19 cellular contexts compared by ENCODE assay signal in genomic region chr12:47449797-47450196, GRCh38.
DNase-seq lines count a peak whose midpoint lies in the region; ATAC-seq and TF ChIP-seq lines count a peak whose summit lies in the region.
"Had no signal": no experiment of that assay in that cellular context is flagged by ENCODE, and none has a peak within 500 bp of the region (broad histone marks: within the 10 kb centered on the region; RNA-seq: fewer than 3 reads in every experiment).

No MANE protein-coding gene starts in this region.

- H3K4me3 Mint-ChIP-seq in stimulated activated naive B cell treated with anti-CD40 and anti-IgM and Interleukin-4, amounts not matched to agents 10 μg/mL and 1 μg/mL and 100 μg/mL, for 72 hours, result no peak overlapping the region
- H3K4me3 Mint-ChIP-seq: CD4-positive, CD25-positive, alpha-beta regulatory T cell; T-cell had no signal

- H3K9me3 Mint-ChIP-seq in stimulated activated naive B cell treated with anti-CD40 and anti-IgM and Interleukin-4, amounts not matched to agents 10 μg/mL and 1 μg/mL and 100 μg/mL, for 72 hours, result peaks cover under 1 to 6% of the 10 kb centered on the region in 2 donors

- TF ChIP-seq CTCF in GM13977 (IDR thresholded peaks at IDR 0.05; ENCODE audit: extremely low read depth, insufficient read depth, missing control alignments), result no peak

- ATAC-seq in HG02610 (IDR thresholded peaks at IDR 0.05; ENCODE audit: unreplicated experiment) (peak; percentile 78), HG03378 (IDR thresholded peaks at IDR 0.05; ENCODE audit: unreplicated experiment) (peak; percentile 51), HG02970 (IDR thresholded peaks at IDR 0.05; ENCODE audit: low FRiP score, unreplicated experiment) (no peak)
- peak; percentile 93 to 98 for ATAC-seq in stimulated activated naive B cell treated with anti-CD40 and anti-IgM and Interleukin-4, amounts not matched to agents 10 μg/mL and 1 μg/mL and 100 μg/mL, for 72 hours (replicated peaks)
- ATAC-seq: K562, T-cell had no signal

- DNase-seq in GM13977 (ENCODE audit: low spot score), result peak; percentile 11
- DNase-seq in stimulated activated naive B cell treated with anti-CD40 and anti-IgM and Interleukin-4, amounts not matched to agents 10 μg/mL and 1 μg/mL and 100 μg/mL, for 72 hours, result peak; percentile 20
- DNase-seq in germinal center (ENCODE audit: low spot score), result no peak
- no peak for DNase-seq in NCI-H128 (lab: John Stamatoyannopoulos, UW; ENCODE audit: unreplicated experiment)
- DNase-seq: Caco-2; CD4-positive, CD25-positive, alpha-beta regulatory T cell; DMS153; HCEC 1CT; MV-4-11; NCI-H1436; NCI-H2029 treated with DMSO at 0.1 percent for 48 hours; NCI-H2171 treated with DMSO at 0.1 percent for 48 hours; NCI-H748 treated with DMSO at 0.1 percent for 48 hours; T-cell; T-helper 9 cell had no signal

- in situ Hi-C loops in GM13977 (cut with MboI; ENCODE audit: low pct_unique_long_range_greater_than_20kb, low sequenced_read_pairs, unreplicated experiment), result no loop called here

- no peak overlapping the region for H3K27ac Mint-ChIP-seq in stimulated activated naive B cell treated with anti-CD40 and anti-IgM and Interleukin-4, amounts not matched to agents 10 μg/mL and 1 μg/mL and 100 μg/mL, for 72 hours
- H3K27ac Mint-ChIP-seq: CD4-positive, CD25-positive, alpha-beta regulatory T cell; T-cell had no signal

- H3K36me3 Mint-ChIP-seq in stimulated activated naive B cell treated with anti-CD40 and anti-IgM and Interleukin-4, amounts not matched to agents 10 μg/mL and 1 μg/mL and 100 μg/mL, for 72 hours, result peaks cover 4 to 5% of the 10 kb centered on the region in 2 donors
- H3K36me3 Mint-ChIP-seq: CD4-positive, CD25-positive, alpha-beta regulatory T cell had no signal

- peaks cover 24 to 31% of the 10 kb centered on the region in 2 donors for H3K27me3 Mint-ChIP-seq in stimulated activated naive B cell treated with anti-CD40 and anti-IgM and Interleukin-4, amounts not matched to agents 10 μg/mL and 1 μg/mL and 100 μg/mL, for 72 hours

- peaks cover 4 to 7% of the 10 kb centered on the region in 2 donors for H3K4me1 Mint-ChIP-seq in stimulated activated naive B cell treated with anti-CD40 and anti-IgM and Interleukin-4, amounts not matched to agents 10 μg/mL and 1 μg/mL and 100 μg/mL, for 72 hours
- H3K4me1 Mint-ChIP-seq: T-cell had no signal

Comparison
In these comparisons a context has a peak if more than half of its experiments do, and no peak if none do; other contexts are left out.
1. DNase-seq: peak in GM13977 (single experiment) and stimulated activated naive B cell treated with anti-CD40 and anti-IgM and Interleukin-4, amounts not matched to agents 10 μg/mL and 1 μg/mL and 100 μg/mL, for 72 hours (single experiment); none in germinal center (single experiment) and NCI-H128 (single experiment).